ENCODE assay signal across 14 cellular contexts in the genomic region with DNA sequence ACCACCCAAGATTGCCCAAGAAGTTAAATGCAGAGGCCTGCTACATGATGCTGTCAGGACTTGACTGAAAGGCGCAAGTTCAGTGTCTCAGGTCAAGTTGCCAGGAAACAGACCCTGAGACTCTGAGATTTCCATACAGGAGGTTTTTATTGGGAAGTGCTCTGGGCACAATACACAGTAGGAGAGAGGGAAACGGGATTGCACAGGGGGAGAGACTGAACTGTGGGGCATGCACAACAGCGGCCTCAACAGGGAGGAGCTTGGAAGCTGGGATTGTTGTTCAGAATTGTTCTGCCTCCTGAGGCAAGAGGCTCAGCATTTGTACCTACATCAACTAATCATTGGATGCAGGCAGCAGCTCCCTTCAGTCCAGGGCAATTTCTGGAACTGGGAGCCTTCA. TPM values are rescaled to one million over a fixed set of nuclear protein-coding genes. Genes with fewer than 3 reads are reported as not detected.
A peak's percentile ranks its signal among the peaks of the same experiment; 100 is the strongest.
DNase-seq lines count a peak whose midpoint lies in the region; ATAC-seq and TF ChIP-seq lines count a peak whose summit lies in the region.
"Had no signal": no experiment of that assay in that cellular context is flagged by ENCODE, and none has a peak within 500 bp of the region (broad histone marks: within the 10 kb centered on the region; RNA-seq: fewer than 3 reads in every experiment).

No MANE protein-coding gene starts in this region.

- DNase-seq in NCI-H82 (lab: John Stamatoyannopoulos, UW): peak; percentile 15
- no peak for DNase-seq in NCI-H82 treated with DMSO at 0.1 percent for 48 hours (lab: John Stamatoyannopoulos, UW; ENCODE audit: unreplicated experiment)
- DNase-seq in T-helper 17 cell: no peak
- DNase-seq in left ventricle myocardium superior: no peak
- no peak for DNase-seq in medulla oblongata (ENCODE audit: extremely low spot score)
- DNase-seq: activated naive CD4-positive, alpha-beta T cell treated with Interleukin-2 at 50 U/mL for 16 hours; CD8-positive, alpha-beta T cell; stomach had no signal

- peaks cover 5% of the 10 kb centered on the region for H3K36me3 Mint-ChIP-seq in T-helper 17 cell (ENCODE audit: low read depth)

- H3K27me3 ChIP-seq in neutrophil: no peaks in the 10 kb centered on the region
- H3K27me3 ChIP-seq: SJSA1, stomach had no signal

- H3K27ac Mint-ChIP-seq in T-helper 17 cell: peak overlapping the region; percentile 68
- H3K27ac Mint-ChIP-seq: CD8-positive, alpha-beta T cell had no signal

- no peak for TF ChIP-seq CTCF in neutrophil (IDR thresholded peaks at IDR 0.05)

- peaks cover 98 to 100% of the 10 kb centered on the region in 2 experiments for H3K4me1 ChIP-seq in neutrophil (ENCODE audit: control insufficient read depth in 1 of 2, insufficient read depth in 1 of 2, low read depth in 1 of 2, low read length in 1 of 2)
- H3K4me1 ChIP-seq: prostate gland had no signal

- H3K27ac ChIP-seq in neutrophil: peak overlapping the region; percentile 96
- H3K27ac ChIP-seq: 22Rv1, prostate gland had no signal

- H3K9me3 ChIP-seq in T-helper 17 cell (ENCODE audit: control insufficient read depth, low read length, poor library complexity, severe bottlenecking): no peaks in the 10 kb centered on the region
- H3K9me3 ChIP-seq in neutrophil: no peaks in the 10 kb centered on the region
- H3K9me3 ChIP-seq: prostate gland, SJSA1, stomach had no signal

- peaks cover 26% of the 10 kb centered on the region for H3K4me1 Mint-ChIP-seq in T-helper 17 cell

- no peaks in the 10 kb centered on the region for H3K27me3 Mint-ChIP-seq in T-helper 17 cell

- peaks cover 55% of the 10 kb centered on the region for H3K36me3 ChIP-seq in neutrophil
- H3K36me3 ChIP-seq: prostate gland, SJSA1, stomach had no signal

- no peak overlapping the region for H3K4me3 ChIP-seq in neutrophil (ENCODE audit: low read depth in 1 of 2, low read length in 1 of 2)
- H3K4me3 ChIP-seq: prostate gland, SJSA1, stomach had no signal

- no peak overlapping the region for H3K4me3 Mint-ChIP-seq in T-helper 17 cell
- H3K4me3 Mint-ChIP-seq: CD8-positive, alpha-beta T cell had no signal

- ATAC-seq in T-helper 17 cell (no peak), left ventricle myocardium superior (peak; percentile 58), GM19351 (IDR thresholded peaks at IDR 0.05; ENCODE audit: unreplicated experiment) (no peak), HG03571 (IDR thresholded peaks at IDR 0.05; ENCODE audit: unreplicated experiment) (no peak)
- ATAC-seq: CD8-positive, alpha-beta T cell had no signal

- intact Hi-C loops in left ventricle myocardium superior (cut with micrococcal nuclease): loop anchor here (10.0 kb wide), 1 partner anchor 52 kb away; no protein-coding TSS in a partner anchor

RNA-seq across cellular contexts. Expression of gene STX11, which starts 6.7 kb away (rescaled TPM):
- 10 to 100 TPM; 16.1 to 26.7 TPM for total RNA-seq in T-helper 17 cell
- 7.8 TPM for total RNA-seq in left ventricle myocardium superior
